Comparison of ENCODE assay signal across 10 cellular contexts in genomic region chr5:109936996-109937395, GRCh38.
DNase-seq lines count a peak whose midpoint lies in the region; ATAC-seq, FAIRE-seq and TF ChIP-seq lines count a peak whose summit lies in the region.
"Had no signal": no experiment of that assay in that cellular context is flagged by ENCODE, and none has a peak within 500 bp of the region (broad histone marks: within the 10 kb centered on the region; RNA-seq: fewer than 3 reads in every experiment).

No MANE protein-coding gene starts in this region.

- peak overlapping the region; percentile 35 for H3K4me3 ChIP-seq in OCI-LY3 (ENCODE audit: low read length)
- H3K4me3 ChIP-seq: BLaER1 treated with 17β-estradiol and CSF1 and Interleukin-3, amounts not matched to agents 10 nM and 100 nM had no signal

- H3K36me3 Mint-ChIP-seq in type B pancreatic cell: no peaks in the 10 kb centered on the region

- H3K27ac ChIP-seq in OCI-LY3 (ENCODE audit: low read length): peak overlapping the region; percentile 89
- H3K27ac ChIP-seq: BLaER1 treated with 17β-estradiol and CSF1 and Interleukin-3, amounts not matched to agents 10 nM and 100 nM had no signal

- H3K4me1 ChIP-seq in OCI-LY3 (ENCODE audit: low read length): peaks cover 45% of the 10 kb centered on the region

- FAIRE-seq in RCC 7860 (lab: Jason Lieb, UNC): no peak

- no peak overlapping the region for H3K4me3 Mint-ChIP-seq in type B pancreatic cell
- H3K4me3 Mint-ChIP-seq: central memory CD8-positive, alpha-beta T cell had no signal

- H3K9me3 ChIP-seq in OCI-LY3 (ENCODE audit: insufficient read depth, low read length): no peaks in the 10 kb centered on the region

- peak; percentile 73 for ATAC-seq in HG02840 (IDR thresholded peaks at IDR 0.05; ENCODE audit: low FRiP score, unreplicated experiment)
- no peak for ATAC-seq in omental fat pad (ENCODE audit: low FRiP score)

- DNase-seq in stimulated activated CD4-positive, alpha-beta T cell treated with anti-CD3 and anti-CD28 coated beads, Interleukin-15, amount 100 ng/mL, for 24 hours: peak; percentile 45
- DNase-seq in stimulated activated CD4-positive, alpha-beta T cell treated with anti-CD3 and anti-CD28 coated beads, Interleukin-4, amount 100 ng/mL, for 4 hours: no peak
- no peak for DNase-seq in type B pancreatic cell (ENCODE audit: extremely low spot score, unreplicated experiment)
- no peak for DNase-seq in RCC 7860 (ENCODE audit: low spot score)
- DNase-seq in dedifferentiated amniotic fluid mesenchymal stem cell (ENCODE audit: extremely low spot score): no peak
- DNase-seq in omental fat pad (ENCODE audit: low spot score): no peak

- H2AFZ ChIP-seq in OCI-LY3 (ENCODE audit: low read depth, low read length): peak overlapping the region; percentile 69

- no peaks in the 10 kb centered on the region for H3K36me3 ChIP-seq in OCI-LY3 (replicated peaks; ENCODE audit: low read depth, low read length)
- H3K36me3 ChIP-seq: BLaER1 treated with 17β-estradiol and CSF1 and Interleukin-3, amounts not matched to agents 10 nM and 100 nM had no signal

- H3K27me3 Mint-ChIP-seq in type B pancreatic cell: no peaks in the 10 kb centered on the region
- H3K27me3 Mint-ChIP-seq: central memory CD8-positive, alpha-beta T cell had no signal

- no peaks in the 10 kb centered on the region for H3K27me3 ChIP-seq in OCI-LY3 (ENCODE audit: low read depth, low read length)
- H3K27me3 ChIP-seq: BLaER1 treated with 17β-estradiol and CSF1 and Interleukin-3, amounts not matched to agents 10 nM and 100 nM had no signal

- H3K79me2 ChIP-seq in OCI-LY3 (ENCODE audit: low read length): no peaks in the 10 kb centered on the region

- no peaks in the 10 kb centered on the region for H4K20me1 ChIP-seq in OCI-LY3 (ENCODE audit: insufficient read depth, low read length)
- H4K20me1 ChIP-seq: BLaER1 treated with 17β-estradiol and CSF1 and Interleukin-3, amounts not matched to agents 10 nM and 100 nM had no signal

- peak overlapping the region; percentile 60 for H3K9ac ChIP-seq in OCI-LY3 (ENCODE audit: low read length)
- H3K9ac ChIP-seq: BLaER1 treated with 17β-estradiol and CSF1 and Interleukin-3, amounts not matched to agents 10 nM and 100 nM had no signal

- peak overlapping the region; percentile 54 for H3K4me2 ChIP-seq in OCI-LY3 (ENCODE audit: low read length)
- H3K4me2 ChIP-seq: BLaER1 treated with 17β-estradiol and CSF1 and Interleukin-3, amounts not matched to agents 10 nM and 100 nM had no signal

- TF ChIP-seq CTCF in OCI-LY3 (IDR thresholded peaks at IDR 0.05; ENCODE audit: low read depth, low read length) (no peak), type B pancreatic cell (conservative IDR thresholded peaks at IDR 0.05) (no peak), omental fat pad (IDR thresholded peaks at IDR 0.05) (no peak)

- H3K4me1 Mint-ChIP-seq in type B pancreatic cell (ENCODE audit: unreplicated experiment): peaks cover 3% of the 10 kb centered on the region

- peak overlapping the region; percentile 32 for H3K27ac Mint-ChIP-seq in type B pancreatic cell

- no peaks in the 10 kb centered on the region for H3K9me3 Mint-ChIP-seq in type B pancreatic cell
- H3K9me3 Mint-ChIP-seq: central memory CD8-positive, alpha-beta T cell had no signal
